9 cellular contexts compared by ENCODE assay signal in genomic region chr6:26271640-26272090, GRCh38.
DNase-seq lines count a peak whose midpoint lies in the region; ATAC-seq and TF ChIP-seq lines count a peak whose summit lies in the region.
"Had no signal": no experiment of that assay in that cellular context is flagged by ENCODE, and none has a peak within 500 bp of the region (broad histone marks: within the 10 kb centered on the region; RNA-seq: fewer than 3 reads in every experiment).

No MANE protein-coding gene starts in this region.

- H3K4me1 ChIP-seq in BLaER1, result peaks cover 44% of the 10 kb centered on the region
- peaks cover 17% of the 10 kb centered on the region for H3K4me1 ChIP-seq in effector memory CD4-positive, alpha-beta T cell (ENCODE audit: control insufficient read depth, insufficient read depth, low read length, poor library complexity, severe bottlenecking)

- no peaks in the 10 kb centered on the region for H3K9me3 Mint-ChIP-seq in activated T-helper 1 cell treated with anti-CD3 and anti-CD28 coated beads, Interleukin-12 subunit alpha, Interleukin-12 subunit beta, Interleukin-2, Interleukin-4 antibody, amounts not matched to agents 30 ng/mL and 10 ng/mL and 1 ng/mL, durations not matched to agents 14 hours and 24 hours and 36 hours

- intact Hi-C loops in activated T-helper 1 cell treated with anti-CD3 and anti-CD28 coated beads, Interleukin-12 subunit alpha, Interleukin-12 subunit beta, Interleukin-2, Interleukin-4 antibody, amounts not matched to agents 30 ng/mL and 10 ng/mL and 1 ng/mL, durations not matched to agents 14 hours and 24 hours and 36 hours (cut with micrococcal nuclease), result loop anchor here (1.0 to 5.0 kb wide), 21 partner anchors 20 to 1596 kb away; partner anchors contain the start of gene BTN3A1

- no peak overlapping the region for H2AFZ ChIP-seq in neural cell (ENCODE audit: low read depth, low read length)

- no peaks in the 10 kb centered on the region for H3F3A ChIP-seq in neural cell (ENCODE audit: insufficient read depth, low read length, poor library complexity, severe bottlenecking)

- H3K27me3 Mint-ChIP-seq in activated T-helper 1 cell treated with anti-CD3 and anti-CD28 coated beads, Interleukin-12 subunit alpha, Interleukin-12 subunit beta, Interleukin-2, Interleukin-4 antibody, amounts not matched to agents 30 ng/mL and 10 ng/mL and 1 ng/mL, durations not matched to agents 14 hours and 24 hours and 36 hours (ENCODE audit: insufficient read depth), result no peaks in the 10 kb centered on the region
- H3K27me3 Mint-ChIP-seq: T-helper 17 cell had no signal

- no peak overlapping the region for H3K27ac Mint-ChIP-seq in activated T-helper 1 cell treated with anti-CD3 and anti-CD28 coated beads, Interleukin-12 subunit alpha, Interleukin-12 subunit beta, Interleukin-2, Interleukin-4 antibody, amounts not matched to agents 30 ng/mL and 10 ng/mL and 1 ng/mL, durations not matched to agents 14 hours and 24 hours and 36 hours
- H3K27ac Mint-ChIP-seq: T-helper 17 cell had no signal

- no peaks in the 10 kb centered on the region for H3K79me2 ChIP-seq in neural cell (replicated peaks; ENCODE audit: insufficient read depth, low read length)

- H3K27me3 ChIP-seq in BLaER1 (no peaks in the 10 kb centered on the region), neural cell (ENCODE audit: insufficient read depth, low read depth, low read length) (peaks cover 29% of the 10 kb centered on the region)
- H3K27me3 ChIP-seq in effector memory CD4-positive, alpha-beta T cell (replicated peaks; ENCODE audit: control insufficient read depth, insufficient read depth, low read length, poor library complexity, severe bottlenecking), result no peaks in the 10 kb centered on the region

- H3K36me3 ChIP-seq in BLaER1, result peaks cover 8% of the 10 kb centered on the region; the same call in 1 of the 2 replicates
- H3K36me3 ChIP-seq in effector memory CD4-positive, alpha-beta T cell (ENCODE audit: control insufficient read depth, insufficient read depth, low read length), result no peaks in the 10 kb centered on the region
- H3K36me3 ChIP-seq in neural cell (ENCODE audit: insufficient read depth, low read length), result no peaks in the 10 kb centered on the region

- no peak for TF ChIP-seq RAD21 in neural cell (conservative IDR thresholded peaks at IDR 0.05)

- no peak for DNase-seq in effector memory CD4-positive, alpha-beta T cell
- no peak for DNase-seq in occipital lobe (lab: John Stamatoyannopoulos, UW)
- no peak for DNase-seq in activated T-helper 1 cell treated with anti-CD3 and anti-CD28 coated beads, Interleukin-12 subunit alpha, Interleukin-12 subunit beta, Interleukin-2, Interleukin-4 antibody, amounts not matched to agents 30 ng/mL and 10 ng/mL and 1 ng/mL, durations not matched to agents 14 hours and 24 hours and 36 hours (ENCODE audit: low spot score)
- DNase-seq in retina, result no peak

- H3K4me3 Mint-ChIP-seq in activated T-helper 1 cell treated with anti-CD3 and anti-CD28 coated beads, Interleukin-12 subunit alpha, Interleukin-12 subunit beta, Interleukin-2, Interleukin-4 antibody, amounts not matched to agents 30 ng/mL and 10 ng/mL and 1 ng/mL, durations not matched to agents 14 hours and 24 hours and 36 hours, result no peak overlapping the region
- H3K4me3 Mint-ChIP-seq: T-helper 17 cell had no signal

- no peak for TF ChIP-seq CTCF in neural cell (IDR thresholded peaks at IDR 0.05; ENCODE audit: poor library complexity, severe bottlenecking)

- peak overlapping the region; percentile 75 for H3K4me3 ChIP-seq in BLaER1
- H3K4me3 ChIP-seq in effector memory CD4-positive, alpha-beta T cell (ENCODE audit: insufficient read depth, low read depth, low read length, poor library complexity, severe bottlenecking), result peak overlapping the region; percentile 64
- H3K4me3 ChIP-seq in neural cell (ENCODE audit: low read length), result peak overlapping the region; percentile 68

- H3K27ac ChIP-seq in BLaER1 (peak overlapping the region; percentile 97), neural cell (ENCODE audit: low read length) (no peak overlapping the region)
- peak overlapping the region; percentile 74 for H3K27ac ChIP-seq in effector memory CD4-positive, alpha-beta T cell (ENCODE audit: insufficient read depth, low read length, poor library complexity, severe bottlenecking)

- no peak for TF ChIP-seq EP300 in neural cell (conservative IDR thresholded peaks at IDR 0.05; ENCODE audit: poor library complexity, severe bottlenecking)

- no peaks in the 10 kb centered on the region for H3K9me2 ChIP-seq in neural cell (ENCODE audit: insufficient read depth, low read length)

- peak overlapping the region; percentile 93 for H3K9ac ChIP-seq in BLaER1
- H3K9ac ChIP-seq in neural cell (ENCODE audit: low read length), result no peak overlapping the region

- H3K4me1 Mint-ChIP-seq in activated T-helper 1 cell treated with anti-CD3 and anti-CD28 coated beads, Interleukin-12 subunit alpha, Interleukin-12 subunit beta, Interleukin-2, Interleukin-4 antibody, amounts not matched to agents 30 ng/mL and 10 ng/mL and 1 ng/mL, durations not matched to agents 14 hours and 24 hours and 36 hours (ENCODE audit: low read depth), result peaks cover 47% of the 10 kb centered on the region

- peak overlapping the region; percentile 90 for H3K4me2 ChIP-seq in BLaER1
- peak overlapping the region; percentile 68 for H3K4me2 ChIP-seq in neural cell (ENCODE audit: low read length)

- ATAC-seq in HG02798 (IDR thresholded peaks at IDR 0.05; ENCODE audit: poor library complexity, unreplicated experiment), result peak; percentile 1
- no peak for ATAC-seq in HG02571 (IDR thresholded peaks at IDR 0.05; ENCODE audit: unreplicated experiment)

- H4K20me1 ChIP-seq in BLaER1, result peaks cover 7% of the 10 kb centered on the region; the same call in 1 of the 2 replicates
- H4K20me1 ChIP-seq in neural cell (ENCODE audit: insufficient read depth), result no peaks in the 10 kb centered on the region

- H3K9me3 ChIP-seq in BLaER1 (no peaks in the 10 kb centered on the region), neural cell (ENCODE audit: low read length) (no peaks in the 10 kb centered on the region)
- no peaks in the 10 kb centered on the region for H3K9me3 ChIP-seq in effector memory CD4-positive, alpha-beta T cell (ENCODE audit: control insufficient read depth, low read length)

- H3K36me3 Mint-ChIP-seq in activated T-helper 1 cell treated with anti-CD3 and anti-CD28 coated beads, Interleukin-12 subunit alpha, Interleukin-12 subunit beta, Interleukin-2, Interleukin-4 antibody, amounts not matched to agents 30 ng/mL and 10 ng/mL and 1 ng/mL, durations not matched to agents 14 hours and 24 hours and 36 hours (ENCODE audit: low read depth), result no peaks in the 10 kb centered on the region

TF ChIP-seq in neural cell, 6 proteins besides CTCF, POLR2A, EP300 and RAD21:
- no peak for TF ChIP-seq REST (IDR thresholded peaks at IDR 0.05; ENCODE audit: borderline replicate concordance)
- no peak for TF ChIP-seq SMC3 (conservative IDR thresholded peaks at IDR 0.05; ENCODE audit: poor library complexity)
- TF ChIP-seq MXI1 (conservative IDR thresholded peaks at IDR 0.05; ENCODE audit: poor library complexity, severe bottlenecking), result no peak
- no peak for TF ChIP-seq EZH2 (IDR thresholded peaks at IDR 0.05; ENCODE audit: borderline replicate concordance, insufficient read depth, low read length, poor library complexity, severe bottlenecking)
- TF ChIP-seq POLR2AphosphoS5 (IDR thresholded peaks at IDR 0.05), result no peak
- no peak for TF ChIP-seq TAF1 (IDR thresholded peaks at IDR 0.05; ENCODE audit: low read depth)
TF ChIP-seq in neural cell: peak in this region for 0.
